22 cellular contexts compared by ENCODE assay signal in genomic region chr13:93727301-93728141, GRCh38.
DNase-seq lines count a peak whose midpoint lies in the region; ATAC-seq and TF ChIP-seq lines count a peak whose summit lies in the region.
"Had no signal": no experiment of that assay in that cellular context is flagged by ENCODE, and none has a peak within 500 bp of the region (broad histone marks: within the 10 kb centered on the region; RNA-seq: fewer than 3 reads in every experiment).

No MANE protein-coding gene starts in this region.

- no peaks in the 10 kb centered on the region for H3K9me3 Mint-ChIP-seq in HFFc6
- peaks cover 3% of the 10 kb centered on the region for H3K9me3 Mint-ChIP-seq in stimulated activated memory B cell treated with anti-CD40 and anti-IgM and Interleukin-4, amounts not matched to agents 10 μg/mL and 1 μg/mL and 100 μg/mL, for 72 hours
- peaks cover 0 to 4% (median 0%) of the 10 kb centered on the region in 9 donors for H3K9me3 Mint-ChIP-seq in naive thymus-derived CD8-positive, alpha-beta T cell
- H3K9me3 Mint-ChIP-seq: activated B cell treated with CpG ODN at 0.5 μM for 24 hours; stimulated activated naive B cell treated with anti-CD40 and anti-IgM and Interleukin-4, amounts not matched to agents 10 μg/mL and 1 μg/mL and 100 μg/mL, for 72 hours had no signal

- H4K8ac ChIP-seq in mesenchymal stem cell (ENCODE audit: low read length) = peak overlapping the region; percentile 87

- no peak overlapping the region for H2AFZ ChIP-seq in mesenchymal stem cell (ENCODE audit: low read depth, low read length)
- H2AFZ ChIP-seq: neural progenitor cell had no signal

- H3K27me3 ChIP-seq in BJ (ENCODE audit: control insufficient read depth, insufficient read depth, low read length) (no peaks in the 10 kb centered on the region), adipocyte (replicated peaks; ENCODE audit: control insufficient read depth, insufficient read depth, low read length) (no peaks in the 10 kb centered on the region), mesenchymal stem cell (ENCODE audit: control insufficient read depth in 1 of 2, insufficient read depth in 1 of 2, low read length in 2 of 2) (no peaks in the 10 kb centered on the region)
- H3K27me3 ChIP-seq: BE2C, neural progenitor cell, Peyer's patch, sigmoid colon had no signal

- H3K14ac ChIP-seq in mesenchymal stem cell (ENCODE audit: low read length in 2 of 2) = no peak overlapping the region

- no peaks in the 10 kb centered on the region for H3K36me3 ChIP-seq in BJ (ENCODE audit: control insufficient read depth, insufficient read depth, low read length)
- H3K36me3 ChIP-seq in adipocyte (ENCODE audit: control insufficient read depth, insufficient read depth, low read length, severe bottlenecking) = no peaks in the 10 kb centered on the region
- no peaks in the 10 kb centered on the region for H3K36me3 ChIP-seq in mesenchymal stem cell (ENCODE audit: control insufficient read depth in 1 of 2, insufficient read depth in 2 of 2, low read depth in 1 of 2, low read length in 2 of 2)
- H3K36me3 ChIP-seq: BE2C, neural progenitor cell, Peyer's patch, sigmoid colon had no signal

- whole genome bisulfite sequencing in mesenchymal stem cell = 50% methylated on average over 1 of the region's 3 CpGs

- no peak overlapping the region for H2BK120ac ChIP-seq in mesenchymal stem cell (ENCODE audit: low read depth, low read length)

- POLR2A ChIA-PET in BJ (lab: Charles Lee) = no interaction called here
- POLR2A ChIA-PET in naive thymus-derived CD8-positive, alpha-beta T cell (lab: Charles Lee) = no interaction called here

- peak overlapping the region; percentile 68 for H4K91ac ChIP-seq in mesenchymal stem cell (ENCODE audit: low read length)

- H3K4me3 ChIP-seq in BJ (ENCODE audit: low read depth, low read length) (no peak overlapping the region), adipocyte (ENCODE audit: low read length) (no peak overlapping the region), mesenchymal stem cell (ENCODE audit: insufficient read depth in 1 of 2, low read depth in 1 of 2, low read length in 2 of 2) (no peak overlapping the region)
- H3K4me3 ChIP-seq: neural progenitor cell, Peyer's patch, sigmoid colon had no signal

- TF ChIP-seq CTCF in BJ (IDR thresholded peaks at IDR 0.05; ENCODE audit: insufficient read depth, low read depth, low read length) (no peak), HFFc6 (IDR thresholded peaks at IDR 0.05) (no peak)

- 0 out of 2 replicates have a peak overlapping the region, but pooled peaks have one; percentile 21 for H3K4me3 Mint-ChIP-seq in HFFc6
- H3K4me3 Mint-ChIP-seq in stimulated activated memory B cell treated with anti-CD40 and anti-IgM and Interleukin-4, amounts not matched to agents 10 μg/mL and 1 μg/mL and 100 μg/mL, for 72 hours = no peak overlapping the region
- H3K4me3 Mint-ChIP-seq in naive thymus-derived CD8-positive, alpha-beta T cell = no peak overlapping the region
- H3K4me3 Mint-ChIP-seq: activated B cell treated with CpG ODN at 0.5 μM for 24 hours; activated CD8-positive, alpha-beta memory T cell treated with anti-CD3 and anti-CD28 coated beads, Interleukin-2, amount 10 ng/mL, durations not matched to agents 7 days and 5 days; neural progenitor cell; stimulated activated naive B cell treated with anti-CD40 and anti-IgM and Interleukin-4, amounts not matched to agents 10 μg/mL and 1 μg/mL and 100 μg/mL, for 72 hours had no signal

- H3K4ac ChIP-seq in mesenchymal stem cell (ENCODE audit: low read depth in 1 of 2, low read length in 2 of 2) = no peak overlapping the region

- no peak overlapping the region for H2AK5ac ChIP-seq in mesenchymal stem cell (ENCODE audit: low read length, severe bottlenecking)

- no peak overlapping the region for H2BK5ac ChIP-seq in mesenchymal stem cell (ENCODE audit: low read depth, low read length, poor library complexity, severe bottlenecking)

- peaks cover 6% of the 10 kb centered on the region for H3K79me1 ChIP-seq in mesenchymal stem cell (replicated peaks; ENCODE audit: low read length, poor library complexity, severe bottlenecking)

- H3K27ac ChIP-seq in mesenchymal stem cell (ENCODE audit: low read length, poor library complexity, severe bottlenecking) = no peak overlapping the region
- H3K27ac ChIP-seq: neural progenitor cell, Peyer's patch, sigmoid colon had no signal

- DNase-seq in BJ (ENCODE audit: low read depth) = peak; percentile 37
- DNase-seq in HFFc6 = peak; percentile 61
- peak; percentile 51 for DNase-seq in adipocyte (ENCODE audit: low read depth)
- peak; percentile 59 for DNase-seq in mesenchymal stem cell
- DNase-seq in NCI-H1105 (lab: John Stamatoyannopoulos, UW) = no peak
- DNase-seq in naive thymus-derived CD8-positive, alpha-beta T cell = no peak
- no peak for DNase-seq in NCI-H748 (lab: John Stamatoyannopoulos, UW; ENCODE audit: unreplicated experiment)
- DNase-seq: activated B cell treated with CpG ODN at 0.5 μM for 24 hours; activated CD8-positive, alpha-beta memory T cell treated with anti-CD3 and anti-CD28 coated beads, Interleukin-2, amount 10 ng/mL, durations not matched to agents 7 days and 5 days; activated naive CD4-positive, alpha-beta T cell; BE2C; DMS153; immature natural killer cell; NCI-H1930; NCI-H524 treated with DMSO at 0.1 percent for 48 hours; Peyer's patch; sigmoid colon; stimulated activated naive B cell treated with anti-CD40 and anti-IgM and Interleukin-4, amounts not matched to agents 10 μg/mL and 1 μg/mL and 100 μg/mL, for 72 hours had no signal

- CTCF ChIA-PET in BJ (lab: Yijun Ruan, JAX) = no interaction called here

- H3K18ac ChIP-seq in mesenchymal stem cell (ENCODE audit: low read depth in 1 of 2, low read length in 2 of 2) = peak overlapping the region; percentile 13 to 43

- no peaks in the 10 kb centered on the region for H3K27me3 Mint-ChIP-seq in HFFc6 (ENCODE audit: insufficient read depth)
- H3K27me3 Mint-ChIP-seq in stimulated activated memory B cell treated with anti-CD40 and anti-IgM and Interleukin-4, amounts not matched to agents 10 μg/mL and 1 μg/mL and 100 μg/mL, for 72 hours = no peaks in the 10 kb centered on the region
- H3K27me3 Mint-ChIP-seq in naive thymus-derived CD8-positive, alpha-beta T cell = peaks cover 0 to 11% (median 8%) of the 10 kb centered on the region in 5 donors
- H3K27me3 Mint-ChIP-seq: activated B cell treated with CpG ODN at 0.5 μM for 24 hours; activated CD8-positive, alpha-beta memory T cell treated with anti-CD3 and anti-CD28 coated beads, Interleukin-2, amount 10 ng/mL, durations not matched to agents 7 days and 5 days; stimulated activated naive B cell treated with anti-CD40 and anti-IgM and Interleukin-4, amounts not matched to agents 10 μg/mL and 1 μg/mL and 100 μg/mL, for 72 hours; type B pancreatic cell had no signal

- H3K9ac ChIP-seq in adipocyte (ENCODE audit: low read length) (no peak overlapping the region), mesenchymal stem cell (ENCODE audit: low read length) (no peak overlapping the region)
- H3K9ac ChIP-seq: neural progenitor cell had no signal

- H3K4me1 ChIP-seq in adipocyte (ENCODE audit: control insufficient read depth, insufficient read depth, low read length) (peaks cover 32% of the 10 kb centered on the region), mesenchymal stem cell (ENCODE audit: control insufficient read depth, insufficient read depth, low read depth, low read length) (no peaks in the 10 kb centered on the region)
- H3K4me1 ChIP-seq: Peyer's patch had no signal

- H3K4me2 ChIP-seq in mesenchymal stem cell (ENCODE audit: low read length, poor library complexity, severe bottlenecking) = no peak overlapping the region

- H3K9me3 ChIP-seq in adipocyte (ENCODE audit: control insufficient read depth, low read length) (no peaks in the 10 kb centered on the region), mesenchymal stem cell (ENCODE audit: control insufficient read depth, low read length) (no peaks in the 10 kb centered on the region)
- H3K9me3 ChIP-seq: BE2C, Peyer's patch, sigmoid colon had no signal

- no peak overlapping the region for H2BK15ac ChIP-seq in mesenchymal stem cell (ENCODE audit: low read depth, poor library complexity, severe bottlenecking)

- H3K23ac ChIP-seq in mesenchymal stem cell (ENCODE audit: low read length in 2 of 2) = no peak overlapping the region

- no peaks in the 10 kb centered on the region for H3K36me3 Mint-ChIP-seq in HFFc6 (ENCODE audit: low read depth)
- no peaks in the 10 kb centered on the region for H3K36me3 Mint-ChIP-seq in stimulated activated memory B cell treated with anti-CD40 and anti-IgM and Interleukin-4, amounts not matched to agents 10 μg/mL and 1 μg/mL and 100 μg/mL, for 72 hours
- H3K36me3 Mint-ChIP-seq in naive thymus-derived CD8-positive, alpha-beta T cell = no peaks in the 10 kb centered on the region
- H3K36me3 Mint-ChIP-seq: activated CD8-positive, alpha-beta memory T cell treated with anti-CD3 and anti-CD28 coated beads, Interleukin-2, amount 10 ng/mL, durations not matched to agents 7 days and 5 days; immature natural killer cell; neural progenitor cell; stimulated activated naive B cell treated with anti-CD40 and anti-IgM and Interleukin-4, amounts not matched to agents 10 μg/mL and 1 μg/mL and 100 μg/mL, for 72 hours had no signal

- no peak overlapping the region for H2BK12ac ChIP-seq in mesenchymal stem cell (ENCODE audit: low read length in 2 of 2)

- H3K27ac Mint-ChIP-seq in HFFc6 = peak overlapping the region; percentile 0; the same call in 1 of the 2 replicates
- H3K27ac Mint-ChIP-seq in stimulated activated memory B cell treated with anti-CD40 and anti-IgM and Interleukin-4, amounts not matched to agents 10 μg/mL and 1 μg/mL and 100 μg/mL, for 72 hours = no peak overlapping the region
- no peak overlapping the region for H3K27ac Mint-ChIP-seq in naive thymus-derived CD8-positive, alpha-beta T cell
- H3K27ac Mint-ChIP-seq: activated B cell treated with CpG ODN at 0.5 μM for 24 hours; activated CD8-positive, alpha-beta memory T cell treated with anti-CD3 and anti-CD28 coated beads, Interleukin-2, amount 10 ng/mL, durations not matched to agents 7 days and 5 days; immature natural killer cell; neural progenitor cell; stimulated activated naive B cell treated with anti-CD40 and anti-IgM and Interleukin-4, amounts not matched to agents 10 μg/mL and 1 μg/mL and 100 μg/mL, for 72 hours had no signal

- ATAC-seq in stimulated activated memory B cell treated with anti-CD40 and anti-IgM and Interleukin-4, amounts not matched to agents 10 μg/mL and 1 μg/mL and 100 μg/mL, for 72 hours = no peak
- no peak for ATAC-seq in naive thymus-derived CD8-positive, alpha-beta T cell
- ATAC-seq: activated CD8-positive, alpha-beta memory T cell treated with anti-CD3 and anti-CD28 coated beads, Interleukin-2, amount 10 ng/mL, durations not matched to agents 7 days and 5 days; HCT116; stimulated activated naive B cell treated with anti-CD40 and anti-IgM and Interleukin-4, amounts not matched to agents 10 μg/mL and 1 μg/mL and 100 μg/mL, for 72 hours had no signal

- peaks cover 57% of the 10 kb centered on the region for H3K4me1 Mint-ChIP-seq in HFFc6 (ENCODE audit: low read depth)
- no peaks in the 10 kb centered on the region for H3K4me1 Mint-ChIP-seq in stimulated activated memory B cell treated with anti-CD40 and anti-IgM and Interleukin-4, amounts not matched to agents 10 μg/mL and 1 μg/mL and 100 μg/mL, for 72 hours
- H3K4me1 Mint-ChIP-seq in naive thymus-derived CD8-positive, alpha-beta T cell = no peaks in the 10 kb centered on the region
- H3K4me1 Mint-ChIP-seq: activated B cell treated with CpG ODN at 0.5 μM for 24 hours; immature natural killer cell; stimulated activated naive B cell treated with anti-CD40 and anti-IgM and Interleukin-4, amounts not matched to agents 10 μg/mL and 1 μg/mL and 100 μg/mL, for 72 hours had no signal

Comparison
In these comparisons a context has a peak if more than half of its experiments do, and no peak if none do; other contexts are left out.
1. DNase-seq: peak in BJ (single experiment), HFFc6 (single experiment), adipocyte (single experiment) and mesenchymal stem cell (single experiment); none in NCI-H1105 (single experiment), naive thymus-derived CD8-positive, alpha-beta T cell (0 of 10) and NCI-H748 (single experiment).